ENCODE assay signal across 13 cellular contexts in the genomic region with DNA sequence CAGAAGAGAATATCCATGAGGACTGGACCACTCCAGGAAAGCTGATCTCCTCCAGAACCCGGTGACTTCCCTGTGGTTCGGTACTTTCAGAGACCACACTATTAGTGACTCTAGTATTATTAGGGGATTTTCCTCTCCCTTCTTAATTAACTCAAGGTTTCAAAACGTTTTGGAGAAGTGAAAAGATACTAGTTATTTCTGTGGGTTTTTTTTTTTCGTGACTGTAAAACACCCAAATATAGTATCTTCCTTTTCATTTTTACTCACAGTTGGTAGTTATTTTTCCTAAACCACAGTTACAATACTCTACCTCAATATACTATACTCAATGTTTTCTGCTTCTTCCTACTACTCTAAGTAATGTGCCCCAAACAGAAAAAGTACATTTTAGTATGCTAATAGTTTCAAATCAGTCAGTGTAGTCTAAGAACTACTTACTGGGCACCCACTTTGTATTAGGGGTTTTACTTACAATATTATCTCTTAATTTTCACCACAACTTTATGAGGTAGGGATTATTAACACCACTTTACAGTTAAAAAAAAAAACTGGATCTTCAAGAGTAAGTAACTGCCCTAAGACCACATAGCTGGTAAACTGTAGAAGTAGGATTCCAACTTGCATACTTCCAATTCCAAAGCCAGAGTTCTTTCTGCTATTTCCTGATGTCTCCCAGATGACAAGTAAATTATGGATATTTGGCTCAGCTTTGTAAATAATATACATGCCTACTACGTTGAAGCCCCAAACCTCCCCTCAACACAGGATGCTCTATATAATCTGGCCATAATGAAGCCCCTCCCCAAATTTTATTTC. TPM values are rescaled to one million over a fixed set of nuclear protein-coding genes. Genes with fewer than 3 reads are reported as not detected.
DNase-seq lines count a peak whose midpoint lies in the region; ATAC-seq and TF ChIP-seq lines count a peak whose summit lies in the region.
"Had no signal": no experiment of that assay in that cellular context is flagged by ENCODE, and none has a peak within 500 bp of the region (broad histone marks: within the 10 kb centered on the region; RNA-seq: fewer than 3 reads in every experiment).

No MANE protein-coding gene starts in this region.

- intact Hi-C loops in thyroid gland (cut with DNase I) = no loop called here

- ATAC-seq in HG02588 (IDR thresholded peaks at IDR 0.05; ENCODE audit: unreplicated experiment) = peak; percentile 55
- ATAC-seq in stimulated activated naive CD8-positive, alpha-beta T cell treated with anti-CD3 and anti-CD28 coated beads, Interleukin-15, amount 100 ng/mL, for 72 hours = peak; percentile 75
- no peak for ATAC-seq in omental fat pad (ENCODE audit: low FRiP score)
- ATAC-seq: gastrocnemius medialis, Panc1 had no signal

- no peak for DNase-seq in activated T-cell treated with anti-CD3 and anti-CD28 coated beads, Interleukin-2, amount 50 U/mL, for 24 hours
- DNase-seq in activated T-cell treated with anti-CD3 and anti-CD28 coated beads, Interleukin-2, amount 50 U/mL, for 1 hour = no peak
- DNase-seq in stimulated activated naive CD8-positive, alpha-beta T cell treated with anti-CD3 and anti-CD28 coated beads, Interleukin-15, amount 100 ng/mL, for 72 hours = no peak
- no peak for DNase-seq in mucosa of gallbladder (ENCODE audit: low spot score)
- no peak for DNase-seq in omental fat pad (ENCODE audit: low spot score)
- DNase-seq in thyroid gland = no peak
- DNase-seq: activated effector memory CD4-positive, alpha-beta T cell treated with Interleukin-2 at 50 U/mL for 16 hours; CD4-positive, alpha-beta T cell; gastrocnemius medialis had no signal

- H3K4me3 ChIP-seq in thyroid gland (replicated peaks in 1 of 3) = no peak overlapping the region
- H3K4me3 ChIP-seq: gastrocnemius medialis had no signal

- no peaks in the 10 kb centered on the region for H3K36me3 Mint-ChIP-seq in activated T-cell treated with anti-CD3 and anti-CD28 coated beads, Interleukin-2, amount 50 U/mL, for 24 hours (ENCODE audit: low read depth)
- H3K36me3 Mint-ChIP-seq in IgD-negative memory B cell = peaks cover 2% of the 10 kb centered on the region

- no peaks in the 10 kb centered on the region for H3K9me3 Mint-ChIP-seq in activated T-cell treated with anti-CD3 and anti-CD28 coated beads, Interleukin-2, amount 50 U/mL, for 24 hours
- no peaks in the 10 kb centered on the region for H3K9me3 Mint-ChIP-seq in IgD-negative memory B cell
- H3K9me3 Mint-ChIP-seq in stimulated activated naive CD8-positive, alpha-beta T cell treated with anti-CD3 and anti-CD28 coated beads, Interleukin-15, amount 100 ng/mL, for 72 hours = no peaks in the 10 kb centered on the region
- H3K9me3 Mint-ChIP-seq: CD4-positive, alpha-beta T cell had no signal

- peaks cover 45% of the 10 kb centered on the region for H3K27me3 Mint-ChIP-seq in activated T-cell treated with anti-CD3 and anti-CD28 coated beads, Interleukin-2, amount 50 U/mL, for 24 hours
- H3K27me3 Mint-ChIP-seq in IgD-negative memory B cell = peaks cover 4% of the 10 kb centered on the region
- no peaks in the 10 kb centered on the region for H3K27me3 Mint-ChIP-seq in stimulated activated naive CD8-positive, alpha-beta T cell treated with anti-CD3 and anti-CD28 coated beads, Interleukin-15, amount 100 ng/mL, for 72 hours
- H3K27me3 Mint-ChIP-seq: CD4-positive, alpha-beta T cell had no signal

- no peak overlapping the region for H3K27ac ChIP-seq in thyroid gland
- H3K27ac ChIP-seq: gastrocnemius medialis, parathyroid adenoma had no signal

- H3K36me3 ChIP-seq in thyroid gland = no peaks in the 10 kb centered on the region
- H3K36me3 ChIP-seq: gastrocnemius medialis had no signal

- 70 to 78% methylated on average over 5 of the region's 5 CpGs for WGBS in thyroid gland, 2 donors

- peaks cover 65% of the 10 kb centered on the region for H3K4me1 Mint-ChIP-seq in activated T-cell treated with anti-CD3 and anti-CD28 coated beads, Interleukin-2, amount 50 U/mL, for 24 hours (ENCODE audit: low read depth)
- peaks cover 41 to 63% (median 62%) of the 10 kb centered on the region in 3 donors for H3K4me1 Mint-ChIP-seq in IgD-negative memory B cell
- H3K4me1 Mint-ChIP-seq in stimulated activated naive CD8-positive, alpha-beta T cell treated with anti-CD3 and anti-CD28 coated beads, Interleukin-15, amount 100 ng/mL, for 72 hours = peaks cover 63% of the 10 kb centered on the region

- TF ChIP-seq POLR2A in thyroid gland (IDR thresholded peaks at IDR 0.05) = no peak

- H3K27me3 ChIP-seq in thyroid gland = no peaks in the 10 kb centered on the region
- H3K27me3 ChIP-seq: gastrocnemius medialis had no signal

- H3K4me3 Mint-ChIP-seq in activated T-cell treated with anti-CD3 and anti-CD28 coated beads, Interleukin-2, amount 50 U/mL, for 24 hours = no peak overlapping the region
- peak overlapping the region; percentile 55 to 78 (median 75) for H3K4me3 Mint-ChIP-seq in IgD-negative memory B cell
- peak overlapping the region in 1 of 2 donors; percentile 55 for H3K4me3 Mint-ChIP-seq in stimulated activated naive CD8-positive, alpha-beta T cell treated with anti-CD3 and anti-CD28 coated beads, Interleukin-15, amount 100 ng/mL, for 72 hours
- H3K4me3 Mint-ChIP-seq: CD4-positive, alpha-beta T cell had no signal

- H3K9me3 ChIP-seq in thyroid gland = no peaks in the 10 kb centered on the region
- H3K9me3 ChIP-seq: gastrocnemius medialis had no signal

- peak overlapping the region; percentile 71 for H3K27ac Mint-ChIP-seq in activated T-cell treated with anti-CD3 and anti-CD28 coated beads, Interleukin-2, amount 50 U/mL, for 24 hours
- H3K27ac Mint-ChIP-seq in IgD-negative memory B cell = peak overlapping the region; percentile 3 to 82 (median 66)
- peak overlapping the region in 1 of 2 donors; percentile 43 for H3K27ac Mint-ChIP-seq in stimulated activated naive CD8-positive, alpha-beta T cell treated with anti-CD3 and anti-CD28 coated beads, Interleukin-15, amount 100 ng/mL, for 72 hours
- H3K27ac Mint-ChIP-seq: CD4-positive, alpha-beta T cell had no signal

- no peak for TF ChIP-seq CTCF in omental fat pad (IDR thresholded peaks at IDR 0.05)
- TF ChIP-seq CTCF in thyroid gland (IDR thresholded peaks at IDR 0.05) = no peak

- peaks cover 0 to 3% of the 10 kb centered on the region in 2 donors for H3K4me1 ChIP-seq in thyroid gland
- H3K4me1 ChIP-seq: gastrocnemius medialis, parathyroid adenoma had no signal

RNA-seq across cellular contexts. Expression of gene SLC9A7, which starts 45.0 kb away (rescaled TPM):
- polyA plus RNA-seq in IgD-negative memory B cell = 18.7 TPM
- total RNA-seq in mucosa of gallbladder = 6.2 TPM
- 1 to 10 TPM in 3 of 4 donors, under 1 TPM in 1; 0.63 to 9.0 (median 2.7) TPM for total RNA-seq in omental fat pad
- total RNA-seq in thyroid gland = 10 to 100 TPM; 18.4 to 35.5 (median 26.3) TPM
